Comparison of ENCODE assay signal across 8 cellular contexts in the genomic region with DNA sequence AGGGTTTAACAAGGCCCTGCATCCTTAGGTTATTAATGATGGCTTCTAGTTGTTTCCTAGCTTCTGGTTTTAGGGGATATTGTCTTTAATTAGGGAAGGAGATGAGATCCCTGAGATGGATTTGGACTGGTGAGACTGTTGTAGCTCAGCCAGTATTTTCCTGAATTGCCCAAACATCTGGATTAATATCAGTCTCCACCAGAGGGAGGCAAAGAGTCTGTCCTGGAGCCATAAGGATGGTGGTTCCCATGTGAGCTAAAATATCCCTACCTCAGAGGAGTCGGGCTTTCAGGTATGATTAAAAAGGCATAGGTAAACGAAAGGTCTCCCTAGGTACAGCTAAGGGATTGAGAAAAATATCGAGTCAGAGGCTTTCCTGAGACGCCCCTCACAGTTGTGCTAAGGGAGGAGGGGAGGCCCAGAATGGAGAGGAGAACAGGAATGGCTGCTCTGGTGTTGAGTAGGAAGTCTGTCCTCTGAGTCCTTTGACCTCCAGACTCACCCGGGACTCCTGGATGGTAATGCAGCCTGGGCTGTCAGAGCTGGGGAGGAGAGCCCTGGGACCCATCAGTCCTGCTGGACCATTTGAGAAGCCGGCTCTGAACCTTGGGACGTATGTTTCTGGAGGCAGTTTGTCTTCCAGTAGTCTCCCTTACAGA.
DNase-seq lines count a peak whose midpoint lies in the region; ATAC-seq and TF ChIP-seq lines count a peak whose summit lies in the region.
"Not testable (repeated sequence)": the region's sequence is repeated elsewhere in the genome, so short reads cannot be mapped to it uniquely, and the experiment has no call there.

No MANE protein-coding gene starts in this region.

- H3K18ac ChIP-seq in IMR-90 (ENCODE audit: low read depth, low read length): not testable (repeated sequence)

- not testable (repeated sequence) for H2AK9ac ChIP-seq in IMR-90 (replicated peaks; ENCODE audit: low read depth, low read length, poor library complexity)

- H3K9ac ChIP-seq in IMR-90 (ENCODE audit: low read depth, low read length): not testable (repeated sequence)

- not testable (repeated sequence) for H3K27me3 Mint-ChIP-seq in CD8-positive, alpha-beta T cell (ENCODE audit: low read depth); activated naive CD8-positive, alpha-beta T cell treated with anti-CD3 and anti-CD28 coated beads, Interleukin-2, amount 10 ng/mL, durations not matched to agents 7 days and 5 days

- H2BK15ac ChIP-seq in IMR-90 (ENCODE audit: low read depth, low read length): not testable (repeated sequence)

- H3K23ac ChIP-seq in IMR-90 (ENCODE audit: low read depth, low read length): not testable (repeated sequence)

- intact Hi-C loops in CD8-positive, alpha-beta T cell (cut with DNase I, micrococcal nuclease); IMR-90 (cut with micrococcal nuclease); mucosa of descending colon (cut with DNase I, micrococcal nuclease); upper lobe of right lung (cut with DNase I): not testable (repeated sequence)

- H3K36me3 Mint-ChIP-seq in CD8-positive, alpha-beta T cell; activated naive CD8-positive, alpha-beta T cell treated with anti-CD3 and anti-CD28 coated beads, Interleukin-2, amount 10 ng/mL, durations not matched to agents 7 days and 5 days: not testable (repeated sequence)

- peak; percentile 26 for ATAC-seq in CD8-positive, alpha-beta T cell
- ATAC-seq in IMR-90 (ENCODE audit: low read depth) (peak; percentile 85), SK-N-SH treated with all-trans-retinoic acid at 6 μM for 48 hours (peak; percentile 86), esophagus mucosa (peak; percentile 61), left lobe of liver (peak; percentile 92), mucosa of descending colon (peak; percentile 64), upper lobe of right lung (peak; percentile 69)
- peak; percentile 39 for ATAC-seq in activated naive CD8-positive, alpha-beta T cell treated with anti-CD3 and anti-CD28 coated beads, Interleukin-2, amount 10 ng/mL, durations not matched to agents 7 days and 5 days (ENCODE audit: low read depth)

- not testable (repeated sequence) for H2BK5ac ChIP-seq in IMR-90 (ENCODE audit: low read depth, low read length, poor library complexity, severe bottlenecking)

- H2BK20ac ChIP-seq in IMR-90 (ENCODE audit: low read depth, low read length): not testable (repeated sequence)

- not testable (repeated sequence) for H4K5ac ChIP-seq in IMR-90 (ENCODE audit: low read depth, low read length)

- not testable (repeated sequence) for H3K27ac Mint-ChIP-seq in CD8-positive, alpha-beta T cell; activated naive CD8-positive, alpha-beta T cell treated with anti-CD3 and anti-CD28 coated beads, Interleukin-2, amount 10 ng/mL, durations not matched to agents 7 days and 5 days

- H4K20me1 ChIP-seq in IMR-90 (ENCODE audit: insufficient read depth, low read length): not testable (repeated sequence)

- BruUV-seq in IMR-90 (replicated peaks; lab: Mats Ljungman, UMichigan): not testable (repeated sequence)

- H3K9me3 ChIP-seq in CD8-positive, alpha-beta T cell (ENCODE audit: low read length); IMR-90 (ENCODE audit: control insufficient read depth, insufficient read depth, low read length); mucosa of descending colon; upper lobe of right lung: not testable (repeated sequence)

- DNase-seq in CD8-positive, alpha-beta T cell; IMR-90; activated naive CD8-positive, alpha-beta T cell treated with anti-CD3 and anti-CD28 coated beads, Interleukin-2, amount 10 ng/mL, durations not matched to agents 7 days and 5 days; left lobe of liver (ENCODE audit: low spot score); mucosa of descending colon; upper lobe of right lung: not testable (repeated sequence)

- H3K4ac ChIP-seq in IMR-90 (ENCODE audit: low read depth, low read length): not testable (repeated sequence)

- TF ChIP-seq CTCF in CD8-positive, alpha-beta T cell (IDR thresholded peaks at IDR 0.05); IMR-90 (conservative IDR thresholded peaks at IDR 0.05; ENCODE audit: low read depth, low read length); mucosa of descending colon (IDR thresholded peaks at IDR 0.05); upper lobe of right lung (IDR thresholded peaks at IDR 0.05): not testable (repeated sequence)

- no CpG with 5 or more reads among the region's 7 CpGs for WGBS in IMR-90 (ENCODE audit: extremely low coverage in 2 of 2, insufficient read length in 1 of 2), 2 experiments

- H3K4me3 ChIP-seq in CD8-positive, alpha-beta T cell (ENCODE audit: low read depth, low read length); IMR-90 (ENCODE audit: insufficient read depth, low read depth, low read length); mucosa of descending colon; upper lobe of right lung: not testable (repeated sequence)

- dilution Hi-C loops in IMR-90 (cut with HindIII; ENCODE audit: low sequenced_read_pairs, unreplicated experiment): not testable (repeated sequence)

- not testable (repeated sequence) for H3K56ac ChIP-seq in IMR-90 (ENCODE audit: extremely low read depth, insufficient read depth, low read length)

- not testable (repeated sequence) for H3K79me1 ChIP-seq in IMR-90 (ENCODE audit: low read depth in 1 of 2, low read length in 2 of 2)

- not testable (repeated sequence) for H3K9me1 ChIP-seq in IMR-90 (ENCODE audit: insufficient read depth, low read length)

- H3K27ac ChIP-seq in CD8-positive, alpha-beta T cell (ENCODE audit: low read depth, low read length); IMR-90 (ENCODE audit: insufficient read depth, low read length); upper lobe of right lung: not testable (repeated sequence)

- TF ChIP-seq RAD21 in IMR-90 (IDR thresholded peaks at IDR 0.05; ENCODE audit: low read length): not testable (repeated sequence)

- H2AK5ac ChIP-seq in IMR-90 (ENCODE audit: low read depth, low read length): not testable (repeated sequence)

- H4K8ac ChIP-seq in IMR-90 (ENCODE audit: low read depth in 2 of 2, low read length in 2 of 2): not testable (repeated sequence)

- H3K4me3 Mint-ChIP-seq in CD8-positive, alpha-beta T cell; activated naive CD8-positive, alpha-beta T cell treated with anti-CD3 and anti-CD28 coated beads, Interleukin-2, amount 10 ng/mL, durations not matched to agents 7 days and 5 days: not testable (repeated sequence)

- not testable (repeated sequence) for H4K91ac ChIP-seq in IMR-90 (ENCODE audit: insufficient read depth, low read depth, low read length)

- POLR2A ChIA-PET in CD8-positive, alpha-beta T cell (lab: Charles Lee); IMR-90 (lab: Charles Lee; ENCODE audit: unreplicated experiment); activated naive CD8-positive, alpha-beta T cell treated with anti-CD3 and anti-CD28 coated beads, Interleukin-2, amount 10 ng/mL, durations not matched to agents 7 days and 5 days (lab: Charles Lee): not testable (repeated sequence)

- not testable (repeated sequence) for H3K4me1 ChIP-seq in CD8-positive, alpha-beta T cell (ENCODE audit: insufficient read depth, low read length); IMR-90 (ENCODE audit: control insufficient read depth, insufficient read depth, low read length); mucosa of descending colon (ENCODE audit: low read depth); upper lobe of right lung

- TF ChIP-seq POLR2A in IMR-90 (IDR thresholded peaks at IDR 0.05; ENCODE audit: low read depth, low read length): not testable (repeated sequence)

- H2BK120ac ChIP-seq in IMR-90 (ENCODE audit: low read depth, low read length): not testable (repeated sequence)

- not testable (repeated sequence) for H2AFZ ChIP-seq in IMR-90 (replicated peaks; ENCODE audit: low read length, poor library complexity)

- not testable (repeated sequence) for H3K9me3 Mint-ChIP-seq in CD8-positive, alpha-beta T cell; activated naive CD8-positive, alpha-beta T cell treated with anti-CD3 and anti-CD28 coated beads, Interleukin-2, amount 10 ng/mL, durations not matched to agents 7 days and 5 days

- CTCF ChIA-PET in CD8-positive, alpha-beta T cell (lab: Charles Lee); IMR-90 (lab: Yijun Ruan, JAX): not testable (repeated sequence)

- H3K14ac ChIP-seq in IMR-90 (replicated peaks; ENCODE audit: low read depth, low read length): not testable (repeated sequence)

- H3K4me1 Mint-ChIP-seq in CD8-positive, alpha-beta T cell (ENCODE audit: low read depth); activated naive CD8-positive, alpha-beta T cell treated with anti-CD3 and anti-CD28 coated beads, Interleukin-2, amount 10 ng/mL, durations not matched to agents 7 days and 5 days: not testable (repeated sequence)

- not testable (repeated sequence) for H3K36me3 ChIP-seq in CD8-positive, alpha-beta T cell (ENCODE audit: insufficient read depth, low read length); IMR-90 (ENCODE audit: control insufficient read depth, insufficient read depth, low read length); mucosa of descending colon (ENCODE audit: low read depth); upper lobe of right lung

- H3K27me3 ChIP-seq in CD8-positive, alpha-beta T cell (ENCODE audit: insufficient read depth, low read length); IMR-90 (ENCODE audit: control insufficient read depth, insufficient read depth, low read length); upper lobe of right lung: not testable (repeated sequence)

- not testable (repeated sequence) for H3K4me2 ChIP-seq in IMR-90 (ENCODE audit: low read depth, low read length)

- in situ Hi-C loops in IMR-90 (cut with MboI; ENCODE audit: low sequenced_read_pairs): not testable (repeated sequence)

Comparison
In these comparisons a context has a peak if more than half of its experiments do, and no peak if none do; other contexts are left out.
1. ATAC-seq: peak in every context shown above with its lines; median percentile 92 in left lobe of liver; 86 in SK-N-SH treated with all-trans-retinoic acid at 6 μM for 48 hours; 85 in IMR-90; 69 in upper lobe of right lung; 64 in mucosa of descending colon; 61 in esophagus mucosa; 39 in activated naive CD8-positive, alpha-beta T cell treated with anti-CD3 and anti-CD28 coated beads, Interleukin-2, amount 10 ng/mL, durations not matched to agents 7 days and 5 days; 26 in CD8-positive, alpha-beta T cell.